8 cellular contexts compared by ENCODE assay signal in the genomic region with DNA sequence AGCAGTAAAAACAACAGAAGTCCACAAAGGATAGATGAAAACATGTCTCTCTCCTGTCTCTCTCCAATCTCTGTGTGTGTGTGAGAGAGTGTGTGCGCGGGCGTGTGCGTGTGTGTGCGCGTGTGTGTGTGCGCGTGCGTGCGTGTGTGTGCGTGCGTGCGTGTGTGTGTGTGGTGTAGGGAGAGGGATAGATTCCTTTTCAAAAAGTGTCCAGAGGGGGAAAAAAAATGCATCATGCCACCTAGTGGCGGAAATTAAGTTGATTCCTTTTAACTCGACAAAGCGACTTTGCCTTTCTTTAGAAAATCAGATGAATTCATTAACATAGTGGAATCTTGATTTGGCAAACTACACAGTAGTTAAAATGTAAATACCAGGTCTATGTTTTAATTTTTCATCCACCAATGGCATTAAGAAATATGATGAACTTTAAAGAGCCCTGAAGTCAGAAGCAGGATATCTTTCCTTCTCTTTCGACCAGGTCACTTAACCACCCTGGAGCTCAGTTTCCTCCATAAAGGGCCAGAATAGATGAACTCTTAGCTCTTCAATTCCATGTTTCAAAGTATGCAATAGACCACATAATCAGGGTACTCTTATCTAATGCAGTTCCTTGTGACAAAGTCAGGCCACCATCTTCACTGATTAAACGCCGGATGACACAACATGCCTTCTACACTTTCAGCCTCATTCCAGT.
A peak's percentile ranks its signal among the peaks of the same experiment; 100 is the strongest.
DNase-seq lines count a peak whose midpoint lies in the region; ATAC-seq and TF ChIP-seq lines count a peak whose summit lies in the region.

No MANE protein-coding gene starts in this region.

- no TSS peak for BruUV-seq in Panc1 (replicated peaks; lab: Mats Ljungman, UMichigan)

- no peaks in the 10 kb centered on the region for H3K4me1 ChIP-seq in Panc1 (ENCODE audit: control insufficient read depth, insufficient read depth, low read length)
- no peaks in the 10 kb centered on the region for H3K4me1 ChIP-seq in left lung
- H3K4me1 ChIP-seq in subcutaneous abdominal adipose tissue (ENCODE audit: control insufficient read depth in 5 of 5, insufficient read depth in 5 of 5, low read length in 5 of 5), result peaks cover 0 to 17% (median 4%) of the 10 kb centered on the region in 5 donors

- in situ Hi-C loops in Panc1 (cut with HindIII; ENCODE audit: low pct_unique_long_range_greater_than_20kb, low sequenced_read_pairs), result no loop called here

- ATAC-seq in Panc1 (peak; percentile 83), left lung (peak; percentile 67), GM21737 (IDR thresholded peaks at IDR 0.05; ENCODE audit: unreplicated experiment) (no peak)

- peak overlapping the region in 1 of 5 donors; percentile 38 for H3K9ac ChIP-seq in subcutaneous abdominal adipose tissue (ENCODE audit: low read length in 5 of 5)

- H3K9me3 ChIP-seq in Panc1 (ENCODE audit: control insufficient read depth, insufficient read depth, low read depth, low read length) (no peaks in the 10 kb centered on the region), left lung (no peaks in the 10 kb centered on the region), subcutaneous abdominal adipose tissue (ENCODE audit: control insufficient read depth in 5 of 5, low read length in 5 of 5) (no peaks in the 10 kb centered on the region)

- POLR2A ChIA-PET in Panc1 (lab: Charles Lee), result no interaction called here

- H3K27me3 Mint-ChIP-seq in dendritic cell treated with granulocyte-macrophage colony-stimulating factor and Interleukin-4, amounts not matched to agents 40 ng/mL and 50 ng/mL, for 4 days, result peaks cover 34% of the 10 kb centered on the region

- peak; percentile 39 for DNase-seq in GM04503 (ENCODE audit: low read depth)
- DNase-seq in HuH-7.5 (ENCODE audit: low spot score), result peak; percentile 11
- peak; percentile 12 for DNase-seq in Panc1 (ENCODE audit: low read depth, low spot score)
- DNase-seq in left lung, result no peak

- H3K4me3 Mint-ChIP-seq in dendritic cell treated with granulocyte-macrophage colony-stimulating factor and Interleukin-4, amounts not matched to agents 40 ng/mL and 50 ng/mL, for 4 days, result peak overlapping the region; percentile 61

- intact Hi-C loops in Panc1 (cut with micrococcal nuclease; ENCODE audit: unreplicated experiment), result loop anchor here (2.0 kb wide), 1 partner anchor 616 kb away; no protein-coding TSS in a partner anchor
- intact Hi-C loops in dendritic cell treated with granulocyte-macrophage colony-stimulating factor and Interleukin-4, amounts not matched to agents 40 ng/mL and 50 ng/mL, for 4 days (cut with micrococcal nuclease), result loop anchor here (2.0 to 5.0 kb wide), 2 partner anchors 283 to 614 kb away; no protein-coding TSS in a partner anchor
- intact Hi-C loops in left lung (cut with DNase I), result no loop called here

- H3K9me3 Mint-ChIP-seq in dendritic cell treated with granulocyte-macrophage colony-stimulating factor and Interleukin-4, amounts not matched to agents 40 ng/mL and 50 ng/mL, for 4 days, result no peaks in the 10 kb centered on the region

- CTCF ChIA-PET in Panc1 (lab: Charles Lee), result no interaction called here

- H3K27ac ChIP-seq in 22Rv1 (no peak overlapping the region), Panc1 (ENCODE audit: low read length) (no peak overlapping the region), left lung (no peak overlapping the region), subcutaneous abdominal adipose tissue (ENCODE audit: low read depth, low read length) (no peak overlapping the region)

- TF ChIP-seq CTCF in 22Rv1 (IDR thresholded peaks at IDR 0.05) (peak; percentile 49), Panc1 (IDR thresholded peaks at IDR 0.05) (peak; percentile 66), left lung (IDR thresholded peaks at IDR 0.05) (peak; percentile 36)

- H3K36me3 ChIP-seq in Panc1 (ENCODE audit: control insufficient read depth, insufficient read depth, low read length), result no peaks in the 10 kb centered on the region
- no peaks in the 10 kb centered on the region for H3K36me3 ChIP-seq in left lung
- no peaks in the 10 kb centered on the region for H3K36me3 ChIP-seq in subcutaneous abdominal adipose tissue (ENCODE audit: control insufficient read depth in 5 of 5, insufficient read depth in 5 of 5, low read length in 5 of 5)

- H3K36me3 Mint-ChIP-seq in dendritic cell treated with granulocyte-macrophage colony-stimulating factor and Interleukin-4, amounts not matched to agents 40 ng/mL and 50 ng/mL, for 4 days (ENCODE audit: low read depth), result no peaks in the 10 kb centered on the region

- H3K27me3 ChIP-seq in Panc1 (ENCODE audit: control insufficient read depth, insufficient read depth, low read length) (peaks cover 2% of the 10 kb centered on the region; the same call in 1 of the 2 replicates), left lung (peaks cover 5 to 52% of the 10 kb centered on the region in 2 donors), subcutaneous abdominal adipose tissue (ENCODE audit: control insufficient read depth in 5 of 5, insufficient read depth in 4 of 5, low read length in 5 of 5) (no peaks in the 10 kb centered on the region)

- H3K4me3 ChIP-seq in Panc1 (ENCODE audit: low read depth in 2 of 2, low read length in 2 of 2) (peak overlapping the region; percentile 30 to 36), left lung (no peak overlapping the region), subcutaneous abdominal adipose tissue (ENCODE audit: low read depth in 1 of 5, low read length in 5 of 5) (peak overlapping the region; percentile 1 to 60 (median 51))

- H3K27ac Mint-ChIP-seq in dendritic cell treated with granulocyte-macrophage colony-stimulating factor and Interleukin-4, amounts not matched to agents 40 ng/mL and 50 ng/mL, for 4 days, result no peak overlapping the region

- H3K4me1 Mint-ChIP-seq in dendritic cell treated with granulocyte-macrophage colony-stimulating factor and Interleukin-4, amounts not matched to agents 40 ng/mL and 50 ng/mL, for 4 days (ENCODE audit: low read depth), result peaks cover 11% of the 10 kb centered on the region

Comparison
In these comparisons a context has a peak if more than half of its experiments do, and no peak if none do; other contexts are left out.
1. DNase-seq: peak in GM04503 (single experiment), HuH-7.5 (single experiment) and Panc1 (single experiment); none in left lung (0 of 2).
2. H3K4me3 ChIP-seq: peak in Panc1 (2 of 2) and subcutaneous abdominal adipose tissue (5 of 5); none in left lung (0 of 2).
3. intact Hi-C loops: an anchor here in Panc1 (2.0 kb wide) and dendritic cell treated with granulocyte-macrophage colony-stimulating factor and Interleukin-4, amounts not matched to agents 40 ng/mL and 50 ng/mL, for 4 days (2.0 to 5.0 kb wide); none called in left lung.
4. Peak in every context shown above with its lines, with median percentiles within 50 percentile points of each other: CTCF ChIP-seq.